14 cellular contexts compared by ENCODE assay signal in genomic region chr2:82023710-82024109, GRCh38.
DNase-seq lines count a peak whose midpoint lies in the region; ATAC-seq and TF ChIP-seq lines count a peak whose summit lies in the region.
"Had no signal": no experiment of that assay in that cellular context is flagged by ENCODE, and none has a peak within 500 bp of the region (broad histone marks: within the 10 kb centered on the region; RNA-seq: fewer than 3 reads in every experiment).

No MANE protein-coding gene starts in this region.

- no peaks in the 10 kb centered on the region for H3K27me3 Mint-ChIP-seq in mesothelial cell of epicardium (ENCODE audit: low read depth)

- in situ Hi-C loops in SK-MEL-5 (cut with HindIII; ENCODE audit: low pct_unique_long_range_greater_than_20kb, low sequenced_read_pairs) = no loop called here

- H3K27ac Mint-ChIP-seq in mesothelial cell of epicardium = no peak overlapping the region
- H3K27ac Mint-ChIP-seq: T-helper 1 cell treated with Interleukin-12 subunit alpha and Interleukin-12 subunit beta and Interleukin-4 antibody, amounts not matched to agents 30 μg/mL and 1 μg/mL, for 36 hours had no signal

- ATAC-seq in GM18873 (IDR thresholded peaks at IDR 0.05; ENCODE audit: low FRiP score, unreplicated experiment) = no peak

- no peaks in the 10 kb centered on the region for H3K36me3 Mint-ChIP-seq in mesothelial cell of epicardium

- peak; percentile 44 for TF ChIP-seq CTCF in LNCAP (IDR thresholded peaks at IDR 0.05)
- TF ChIP-seq CTCF in mesothelial cell of epicardium (IDR thresholded peaks at IDR 0.05; ENCODE audit: unreplicated experiment) = peak; percentile 45

- DNase-seq in ELF-1 (ENCODE audit: low read depth, low spot score) (peak; percentile 32), SK-MEL-5 (ENCODE audit: low read depth, low spot score) (peak; percentile 51), mesothelial cell of epicardium (ENCODE audit: low spot score in 2 of 2, unreplicated experiment in 2 of 2) (no peak), COLO668 (lab: John Stamatoyannopoulos, UW; ENCODE audit: unreplicated experiment) (no peak), DMS114 treated with DMSO at 0.1 percent for 48 hours (lab: John Stamatoyannopoulos, UW; ENCODE audit: unreplicated experiment) (no peak), germinal center (ENCODE audit: low spot score) (no peak)
- DNase-seq: cerebellar nuclear complex, EL, GM23248, kidney glomerular epithelial cell, NCI-H345 had no signal

- no peak overlapping the region for H3K4me3 Mint-ChIP-seq in mesothelial cell of epicardium
- H3K4me3 Mint-ChIP-seq: T-helper 1 cell treated with Interleukin-12 subunit alpha and Interleukin-12 subunit beta and Interleukin-4 antibody, amounts not matched to agents 30 μg/mL and 1 μg/mL, for 36 hours had no signal

- H3K4me1 Mint-ChIP-seq in mesothelial cell of epicardium = peaks cover 2% of the 10 kb centered on the region

- H3K9me3 Mint-ChIP-seq in mesothelial cell of epicardium = peaks cover 7% of the 10 kb centered on the region

Comparison
In these comparisons a context has a peak if more than half of its experiments do, and no peak if none do; other contexts are left out.
1. DNase-seq: peak in ELF-1 (single experiment) and SK-MEL-5 (single experiment); none in mesothelial cell of epicardium (0 of 2), COLO668 (single experiment), DMS114 treated with DMSO at 0.1 percent for 48 hours (single experiment) and germinal center (single experiment).